Comparison of ENCODE assay signal across 1 cellular context in genomic region chr3:165256554-165256953, GRCh38.
TF ChIP-seq lines count a peak whose summit lies in the region.

No MANE protein-coding gene starts in this region.

TF ChIP-seq in HCT116, 20 proteins besides CTCF, POLR2A, EP300 and RAD21:
- no peak for TF ChIP-seq MAX (IDR thresholded peaks at IDR 0.05)
- TF ChIP-seq JUND (IDR thresholded peaks at IDR 0.05) = no peak
- no peak for TF ChIP-seq YY1 (IDR thresholded peaks at IDR 0.05; ENCODE audit: extremely low read depth, insufficient replicate concordance, low read depth, low read length)
- TF ChIP-seq, protein P1, sequence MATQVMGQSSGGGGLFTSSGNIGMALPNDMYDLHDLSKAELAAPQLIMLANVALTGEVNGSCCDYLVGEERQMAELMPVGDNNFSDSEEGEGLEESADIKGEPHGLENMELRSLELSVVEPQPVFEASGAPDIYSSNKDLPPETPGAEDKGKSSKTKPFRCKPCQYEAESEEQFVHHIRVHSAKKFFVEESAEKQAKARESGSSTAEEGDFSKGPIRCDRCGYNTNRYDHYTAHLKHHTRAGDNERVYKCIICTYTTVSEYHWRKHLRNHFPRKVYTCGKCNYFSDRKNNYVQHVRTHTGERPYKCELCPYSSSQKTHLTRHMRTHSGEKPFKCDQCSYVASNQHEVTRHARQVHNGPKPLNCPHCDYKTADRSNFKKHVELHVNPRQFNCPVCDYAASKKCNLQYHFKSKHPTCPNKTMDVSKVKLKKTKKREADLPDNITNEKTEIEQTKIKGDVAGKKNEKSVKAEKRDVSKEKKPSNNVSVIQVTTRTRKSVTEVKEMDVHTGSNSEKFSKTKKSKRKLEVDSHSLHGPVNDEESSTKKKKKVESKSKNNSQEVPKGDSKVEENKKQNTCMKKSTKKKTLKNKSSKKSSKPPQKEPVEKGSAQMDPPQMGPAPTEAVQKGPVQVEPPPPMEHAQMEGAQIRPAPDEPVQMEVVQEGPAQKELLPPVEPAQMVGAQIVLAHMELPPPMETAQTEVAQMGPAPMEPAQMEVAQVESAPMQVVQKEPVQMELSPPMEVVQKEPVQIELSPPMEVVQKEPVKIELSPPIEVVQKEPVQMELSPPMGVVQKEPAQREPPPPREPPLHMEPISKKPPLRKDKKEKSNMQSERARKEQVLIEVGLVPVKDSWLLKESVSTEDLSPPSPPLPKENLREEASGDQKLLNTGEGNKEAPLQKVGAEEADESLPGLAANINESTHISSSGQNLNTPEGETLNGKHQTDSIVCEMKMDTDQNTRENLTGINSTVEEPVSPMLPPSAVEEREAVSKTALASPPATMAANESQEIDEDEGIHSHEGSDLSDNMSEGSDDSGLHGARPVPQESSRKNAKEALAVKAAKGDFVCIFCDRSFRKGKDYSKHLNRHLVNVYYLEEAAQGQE (IDR thresholded peaks at IDR 0.05; ENCODE audit: low read depth) = no peak
- TF ChIP-seq SP1 (IDR thresholded peaks at IDR 0.05; ENCODE audit: low read depth) = no peak
